Comparison of ENCODE assay signal across 17 cellular contexts in the genomic region with DNA sequence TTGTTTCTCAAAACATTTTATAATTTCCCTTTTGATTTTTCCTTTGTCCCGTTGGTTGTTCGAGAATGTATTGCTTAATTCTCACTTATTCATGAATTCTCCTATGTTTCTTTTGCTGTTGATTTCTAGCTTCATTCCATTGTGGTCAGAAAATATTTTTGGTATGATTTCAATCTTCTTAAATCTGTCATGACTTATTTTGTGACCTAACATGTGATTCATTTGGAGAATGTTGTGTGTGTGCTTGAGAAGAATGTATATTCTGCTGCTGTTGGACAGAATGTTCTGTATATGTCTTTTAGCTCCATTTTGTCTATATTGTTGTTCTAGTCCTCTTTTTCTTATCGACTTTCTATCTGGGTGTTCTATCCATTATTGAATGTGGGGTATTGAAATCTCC.
DNase-seq lines count a peak whose midpoint lies in the region; TF ChIP-seq lines count a peak whose summit lies in the region.
"Had no signal": no experiment of that assay in that cellular context is flagged by ENCODE, and none has a peak within 500 bp of the region (broad histone marks: within the 10 kb centered on the region; RNA-seq: fewer than 3 reads in every experiment).

No MANE protein-coding gene starts in this region.

- H3K9me2 ChIP-seq in GM23248 (ENCODE audit: insufficient read depth) (no peaks in the 10 kb centered on the region), MM.1S (replicated peaks; ENCODE audit: insufficient read depth, low read length) (no peaks in the 10 kb centered on the region)

- H4K20me1 ChIP-seq in GM23248 (ENCODE audit: insufficient read depth) (no peaks in the 10 kb centered on the region), MM.1S (ENCODE audit: insufficient read depth, low read length) (no peaks in the 10 kb centered on the region)

- H3K9me3 ChIP-seq in GM23248 (ENCODE audit: low read depth) (no peaks in the 10 kb centered on the region), BE2C (no peaks in the 10 kb centered on the region), MM.1S (replicated peaks; ENCODE audit: insufficient read depth, low read length) (no peaks in the 10 kb centered on the region)

- WGBS in GM23248 (ENCODE audit: low coverage in 1 of 2, low lambda C conversion rate in 2 of 2, missing lambda C conversion rate in 2 of 2), 2 experiments: 15 to 19% methylated on average over 3 of the region's 3 CpGs

- TF ChIP-seq CTCF in astrocyte of the cerebellum (IDR thresholded peaks at IDR 0.05; ENCODE audit: low read depth, low read length, missing control alignments) (no peak), retinal pigment epithelial cell (conservative IDR thresholded peaks at IDR 0.05; ENCODE audit: low read depth, low read length) (no peak), BE2C (IDR thresholded peaks at IDR 0.05; ENCODE audit: low read depth, low read length) (no peak), MM.1S (IDR thresholded peaks at IDR 0.05; ENCODE audit: low read length) (no peak)

- H3F3A ChIP-seq in GM23248 (ENCODE audit: insufficient read depth) (no peaks in the 10 kb centered on the region), MM.1S (ENCODE audit: insufficient read depth, low read length) (no peaks in the 10 kb centered on the region)

- H3K4me3 ChIP-seq in GM23248: no peak overlapping the region
- no peak overlapping the region for H3K4me3 ChIP-seq in astrocyte of the cerebellum (ENCODE audit: low read depth, low read length)
- H3K4me3 ChIP-seq in retinal pigment epithelial cell (ENCODE audit: low read length): no peak overlapping the region
- H3K4me3 ChIP-seq in BE2C (ENCODE audit: low read depth, low read length): no peak overlapping the region
- H3K4me3 ChIP-seq in MM.1S (ENCODE audit: low read length): no peak overlapping the region
- H3K4me3 ChIP-seq: neural progenitor cell, transverse colon had no signal

- H3K27ac ChIP-seq in GM23248 (no peak overlapping the region), MM.1S (ENCODE audit: low read length) (no peak overlapping the region)
- H3K27ac ChIP-seq: neural progenitor cell, transverse colon had no signal

- H2AFZ ChIP-seq in GM23248: no peak overlapping the region
- no peak overlapping the region for H2AFZ ChIP-seq in MM.1S (ENCODE audit: low read length)
- H2AFZ ChIP-seq: neural progenitor cell had no signal

- H3K79me2 ChIP-seq in GM23248 (ENCODE audit: insufficient read depth) (no peaks in the 10 kb centered on the region), MM.1S (ENCODE audit: low read length) (no peaks in the 10 kb centered on the region)

- H3K27me3 ChIP-seq in GM23248 (replicated peaks; ENCODE audit: insufficient read depth) (no peaks in the 10 kb centered on the region), BE2C (no peaks in the 10 kb centered on the region), MM.1S (replicated peaks; ENCODE audit: insufficient read depth, low read length) (no peaks in the 10 kb centered on the region)
- H3K27me3 ChIP-seq: neural progenitor cell, transverse colon had no signal

- no peak overlapping the region for H3K4me2 ChIP-seq in GM23248 (ENCODE audit: unreplicated experiment)
- no peak overlapping the region for H3K4me2 ChIP-seq in MM.1S (ENCODE audit: low read depth, low read length)
- H3K4me2 ChIP-seq: neural progenitor cell had no signal

- no peak overlapping the region for H3K9ac ChIP-seq in GM23248
- no peak overlapping the region for H3K9ac ChIP-seq in MM.1S (ENCODE audit: low read length)
- H3K9ac ChIP-seq: neural progenitor cell had no signal

- in situ Hi-C loops in GM23248 (cut with MboI): no loop called here
- in situ Hi-C loops in astrocyte of the cerebellum (cut with HindIII; ENCODE audit: low sequenced_read_pairs): no loop called here

- H3K4me1 ChIP-seq in GM23248 (ENCODE audit: insufficient read depth): no peaks in the 10 kb centered on the region
- H3K4me1 ChIP-seq in BE2C: no peaks in the 10 kb centered on the region
- H3K4me1 ChIP-seq in MM.1S (ENCODE audit: low read length): no peaks in the 10 kb centered on the region
- H3K4me1 ChIP-seq: neural progenitor cell, transverse colon had no signal

- H3K36me3 ChIP-seq in GM23248 (ENCODE audit: low read depth) (no peaks in the 10 kb centered on the region), BE2C (no peaks in the 10 kb centered on the region), MM.1S (replicated peaks; ENCODE audit: insufficient read depth, low read length) (no peaks in the 10 kb centered on the region)
- H3K36me3 ChIP-seq: transverse colon had no signal

- peak; percentile 37 for DNase-seq in GM23248
- peak; percentile 56 for DNase-seq in astrocyte of the cerebellum (ENCODE audit: low read depth)
- peak; percentile 41 for DNase-seq in fibroblast of the conjunctiva (ENCODE audit: low read depth)
- DNase-seq in retinal pigment epithelial cell (ENCODE audit: low read depth): peak; percentile 83
- no peak for DNase-seq in BE2C
- DNase-seq in GDM1 (lab: John Stamatoyannopoulos, UW): no peak
- DNase-seq in MM.1S: no peak
- DNase-seq in activated naive CD4-positive, alpha-beta T cell (lab: John Stamatoyannopoulos, UW): no peak
- DNase-seq: amniotic stem cell; CD8-positive, alpha-beta memory T cell; DMS79; H9; kidney; NCI-H1930; NCI-H446; transverse colon had no signal

Comparison
In these comparisons a context has a peak if more than half of its experiments do, and no peak if none do; other contexts are left out.
1. DNase-seq: peak in GM23248 (single experiment), astrocyte of the cerebellum (single experiment), fibroblast of the conjunctiva (single experiment) and retinal pigment epithelial cell (single experiment); none in BE2C (single experiment), GDM1 (single experiment), MM.1S (single experiment) and activated naive CD4-positive, alpha-beta T cell (0 of 4).